In the genomic region with DNA sequence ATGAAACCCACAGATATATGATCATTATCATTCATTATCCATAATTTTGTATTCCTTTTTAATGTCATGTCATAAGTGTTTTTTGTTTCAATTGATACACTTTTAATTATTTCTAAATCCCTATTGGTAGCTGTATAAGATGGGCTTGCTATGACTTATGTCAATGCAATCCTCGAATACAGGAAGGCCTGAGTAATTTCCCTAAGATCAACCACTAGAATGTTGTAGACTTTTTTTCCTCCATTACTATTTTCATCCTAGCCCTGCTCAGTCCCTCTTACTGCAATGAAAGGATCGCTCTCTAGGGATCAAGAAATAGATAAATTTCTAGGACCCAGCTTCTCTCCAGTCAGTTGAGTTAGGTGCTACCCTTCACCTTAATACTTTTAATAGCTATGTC, we compare ENCODE assay signal across 24 cellular contexts.
DNase-seq lines count a peak whose midpoint lies in the region; ATAC-seq, FAIRE-seq and TF ChIP-seq lines count a peak whose summit lies in the region.
"Had no signal": no experiment of that assay in that cellular context is flagged by ENCODE, and none has a peak within 500 bp of the region (broad histone marks: within the 10 kb centered on the region; RNA-seq: fewer than 3 reads in every experiment).

No MANE protein-coding gene starts in this region.

- no peaks in the 10 kb centered on the region for H3K4me1 Mint-ChIP-seq in naive thymus-derived CD8-positive, alpha-beta T cell
- H3K4me1 Mint-ChIP-seq: CD4-positive, CD25-positive, alpha-beta regulatory T cell had no signal

- no peak for TF ChIP-seq CTCF in bronchial epithelial cell (IDR thresholded peaks at IDR 0.05; ENCODE audit: insufficient read depth, low read length, severe bottlenecking)

- H3K9me3 Mint-ChIP-seq in naive thymus-derived CD8-positive, alpha-beta T cell = peaks cover 0 to 27% (median 0%) of the 10 kb centered on the region in 9 donors

- H3K27me3 ChIP-seq in bronchial epithelial cell (ENCODE audit: control insufficient read depth, insufficient read depth, low read length) = no peaks in the 10 kb centered on the region
- H3K27me3 ChIP-seq: MG63 had no signal

- DNase-seq in EH (ENCODE audit: low read depth) (peak; percentile 54), HT1080 (ENCODE audit: low read depth) (peak; percentile 61), bronchial epithelial cell (ENCODE audit: low read depth) (peak; percentile 32), renal cortical epithelial cell (ENCODE audit: low read depth) (peak; percentile 9), NCI-H1417 treated with DMSO at 0.1 percent for 48 hours (lab: John Stamatoyannopoulos, UW) (no peak)
- DNase-seq in activated CD4-positive, CD25-positive, alpha-beta regulatory T cell treated with anti-CD3 and anti-CD28 coated beads, Interleukin-2, amount 50 U/mL, for 72 hours = no peak
- DNase-seq in naive thymus-derived CD8-positive, alpha-beta T cell = no peak
- DNase-seq: Caco-2; CD4-positive, CD25-positive, alpha-beta regulatory T cell; DMS 273 treated with DMSO at 0.1 percent for 48 hours; GF-D8; Karpas-422; MG63; NCI-H1048; NCI-H1436; NCI-H187 treated with DMSO at 0.1 percent for 48 hours; NCI-H510A treated with DMSO at 0.1 percent for 48 hours; NCI-H748 treated with DMSO at 0.1 percent for 48 hours; SHP77 treated with DMSO at 0.1 percent for 48 hours; SW 1271 had no signal

- no peak overlapping the region for H3K4me3 ChIP-seq in bronchial epithelial cell (ENCODE audit: low read depth, low read length)
- H3K4me3 ChIP-seq: MG63, SK-N-MC had no signal

- POLR2A ChIA-PET in naive thymus-derived CD8-positive, alpha-beta T cell (lab: Charles Lee) = no interaction called here

- H3K27me3 Mint-ChIP-seq in naive thymus-derived CD8-positive, alpha-beta T cell = peaks cover 0 to 12% (median 0%) of the 10 kb centered on the region in 5 donors
- H3K27me3 Mint-ChIP-seq: CD4-positive, CD25-positive, alpha-beta regulatory T cell had no signal

- no peak for FAIRE-seq in bronchial epithelial cell (lab: Jason Lieb, UNC)
- FAIRE-seq: A204.1, H1 had no signal

- no peak overlapping the region for H3K4me3 Mint-ChIP-seq in naive thymus-derived CD8-positive, alpha-beta T cell
- H3K4me3 Mint-ChIP-seq: CD4-positive, CD25-positive, alpha-beta regulatory T cell had no signal

- H3K36me3 ChIP-seq in bronchial epithelial cell (ENCODE audit: control insufficient read depth, insufficient read depth, low read length) = no peaks in the 10 kb centered on the region
- H3K36me3 ChIP-seq: MG63 had no signal

- H3K36me3 Mint-ChIP-seq in naive thymus-derived CD8-positive, alpha-beta T cell = no peaks in the 10 kb centered on the region
- H3K36me3 Mint-ChIP-seq: CD4-positive, CD25-positive, alpha-beta regulatory T cell had no signal

- ATAC-seq in naive thymus-derived CD8-positive, alpha-beta T cell = no peak
- ATAC-seq: HCT116 had no signal

- no peak overlapping the region for H3K27ac Mint-ChIP-seq in naive thymus-derived CD8-positive, alpha-beta T cell
- H3K27ac Mint-ChIP-seq: CD4-positive, CD25-positive, alpha-beta regulatory T cell had no signal

Comparison
In these comparisons a context has a peak if more than half of its experiments do, and no peak if none do; other contexts are left out.
1. DNase-seq: peak in EH (single experiment), HT1080 (single experiment), bronchial epithelial cell (single experiment) and renal cortical epithelial cell (single experiment); none in activated CD4-positive, CD25-positive, alpha-beta regulatory T cell treated with anti-CD3 and anti-CD28 coated beads, Interleukin-2, amount 50 U/mL, for 72 hours (single experiment), naive thymus-derived CD8-positive, alpha-beta T cell (0 of 10) and NCI-H1417 treated with DMSO at 0.1 percent for 48 hours (single experiment).